Comparison of ENCODE assay signal across 19 cellular contexts in genomic region chr5:5638193-5638592, GRCh38.
DNase-seq lines count a peak whose midpoint lies in the region; ATAC-seq and TF ChIP-seq lines count a peak whose summit lies in the region.
"Had no signal": no experiment of that assay in that cellular context is flagged by ENCODE, and none has a peak within 500 bp of the region (broad histone marks: within the 10 kb centered on the region; RNA-seq: fewer than 3 reads in every experiment).

No MANE protein-coding gene starts in this region.

- TF ChIP-seq CTCF in heart left ventricle (IDR thresholded peaks at IDR 0.05): no peak
- no peak for TF ChIP-seq CTCF in psoas muscle (IDR thresholded peaks at IDR 0.05)
- no peak for TF ChIP-seq CTCF in vagina (IDR thresholded peaks at IDR 0.05)

- peak overlapping the region in 11 of 12 donors; percentile 40 to 80 (median 68) for H3K27ac ChIP-seq in heart left ventricle
- H3K27ac ChIP-seq in psoas muscle: peak overlapping the region; percentile 82
- peak overlapping the region; percentile 15 for H3K27ac ChIP-seq in vagina
- H3K27ac ChIP-seq: HL-60 had no signal

- ATAC-seq in SK-N-SH treated with all-trans-retinoic acid at 6 μM for 48 hours (no peak), heart left ventricle (peak; percentile 72 to 95 (median 92)), psoas muscle (peak; percentile 65 to 91 (median 85)), HG03280 (IDR thresholded peaks at IDR 0.05; ENCODE audit: unreplicated experiment) (no peak), HG03175 (IDR thresholded peaks at IDR 0.05; ENCODE audit: unreplicated experiment) (no peak)
- ATAC-seq: stimulated activated naive CD8-positive, alpha-beta T cell treated with anti-CD3 and anti-CD28 coated beads, Interleukin-15, Interleukin-2, amounts not matched to agents 100 U/mL and 50 U/mL, for 24 hours had no signal

- no peak overlapping the region for H3K4me3 ChIP-seq in heart left ventricle
- no peak overlapping the region for H3K4me3 ChIP-seq in psoas muscle
- no peak overlapping the region for H3K4me3 ChIP-seq in vagina

- no peaks in the 10 kb centered on the region for H3K36me3 ChIP-seq in heart left ventricle
- H3K36me3 ChIP-seq in psoas muscle (ENCODE audit: insufficient read depth in 1 of 2, low read depth in 1 of 2): no peaks in the 10 kb centered on the region
- H3K36me3 ChIP-seq in vagina: no peaks in the 10 kb centered on the region

- H3K4me1 ChIP-seq in heart left ventricle: peaks cover 0 to 17% (median 10%) of the 10 kb centered on the region in 12 donors
- peaks cover 19% of the 10 kb centered on the region for H3K4me1 ChIP-seq in psoas muscle
- H3K4me1 ChIP-seq in vagina: no peaks in the 10 kb centered on the region
- H3K4me1 ChIP-seq: Caco-2 had no signal

- intact Hi-C loops in heart left ventricle (cut with DNase I) (no loop called here), psoas muscle (cut with DNase I) (no loop called here), vagina (cut with DNase I) (no loop called here)

- peak in 2 of 5 donors; percentile 44 to 54 for DNase-seq in heart left ventricle
- no peak for DNase-seq in psoas muscle
- no peak for DNase-seq in vagina (ENCODE audit: extremely low spot score in 2 of 2)
- DNase-seq in central memory CD4-positive, alpha-beta T cell: no peak
- DNase-seq: activated naive CD8-positive, alpha-beta T cell treated with anti-CD3 and anti-CD28 coated beads for 36 hours; Caco-2; caudate nucleus; effector CD4-positive, alpha-beta T cell; H9; MV-4-11; NCI-H1930; NCI-H510A treated with DMSO at 0.1 percent for 48 hours; nephron progenitor cell; SHP77 treated with DMSO at 0.1 percent for 48 hours; stimulated activated naive CD8-positive, alpha-beta T cell treated with anti-CD3 and anti-CD28 coated beads, Interleukin-15, Interleukin-2, amounts not matched to agents 100 U/mL and 50 U/mL, for 24 hours had no signal

- TF ChIP-seq POLR2A in heart left ventricle (IDR thresholded peaks at IDR 0.05) (no peak), vagina (IDR thresholded peaks at IDR 0.05) (no peak)

- H3K27me3 ChIP-seq in heart left ventricle (no peaks in the 10 kb centered on the region), psoas muscle (ENCODE audit: insufficient read depth in 3 of 3, low read length in 2 of 3) (no peaks in the 10 kb centered on the region), vagina (no peaks in the 10 kb centered on the region)

- no peaks in the 10 kb centered on the region for H3K9me3 ChIP-seq in heart left ventricle
- no peaks in the 10 kb centered on the region for H3K9me3 ChIP-seq in psoas muscle
- H3K9me3 ChIP-seq in vagina: no peaks in the 10 kb centered on the region
- H3K9me3 ChIP-seq: Caco-2 had no signal

- WGBS in heart left ventricle, 4 donors: 10 to 14% (median 12%) methylated on average over 4 of the region's 4 CpGs
- WGBS in psoas muscle, 3 donors: 18 to 29% (median 19%) methylated on average over 4 of the region's 4 CpGs

TF ChIP-seq in SK-N-SH treated with all-trans-retinoic acid at 6 μM for 48 hours, 23 proteins besides CTCF, POLR2A, EP300 and RAD21:
- TF ChIP-seq TCF4 (CRISPR knock-in tag; IDR thresholded peaks at IDR 0.05; ENCODE audit: borderline replicate concordance) (peak; percentile 17; the same call in 1 of the 2 replicates), ZC3H10 (CRISPR knock-in tag; IDR thresholded peaks at IDR 0.05) (no peak), ISL1 (CRISPR knock-in tag; IDR thresholded peaks at IDR 0.05) (peak; percentile 27; the same call in 1 of the 2 replicates)
TF ChIP-seq in SK-N-SH treated with all-trans-retinoic acid at 6 μM for 48 hours: peak in this region for 2.

Comparison
In these comparisons a context has a peak if more than half of its experiments do, and no peak if none do; other contexts are left out.
1. ATAC-seq: peak in heart left ventricle (4 of 4) and psoas muscle (4 of 4); none in SK-N-SH treated with all-trans-retinoic acid at 6 μM for 48 hours (single experiment), HG03280 (single experiment) and HG03175 (single experiment).
2. H3K27ac ChIP-seq: peak in every context shown above with its lines; median percentile 82 in psoas muscle; 68 in heart left ventricle; 15 in vagina.